ENCODE assay signal across 9 cellular contexts in the genomic region with DNA sequence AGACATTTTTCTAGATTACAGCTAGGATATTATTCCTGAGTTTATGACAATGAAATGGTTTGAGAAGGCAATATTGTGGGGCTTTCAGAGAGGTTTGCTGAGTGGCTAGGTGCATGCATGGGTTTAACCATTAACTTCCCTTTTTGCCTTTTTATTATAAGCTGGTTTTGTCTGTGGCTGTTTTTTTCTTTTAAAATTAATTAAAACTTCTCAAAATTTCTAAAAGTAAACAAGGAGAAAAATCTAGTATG.
DNase-seq lines count a peak whose midpoint lies in the region; ATAC-seq and TF ChIP-seq lines count a peak whose summit lies in the region.
"Had no signal": no experiment of that assay in that cellular context is flagged by ENCODE, and none has a peak within 500 bp of the region (broad histone marks: within the 10 kb centered on the region; RNA-seq: fewer than 3 reads in every experiment).

No MANE protein-coding gene starts in this region.

- H3K36me3 ChIP-seq in Peyer's patch: no peaks in the 10 kb centered on the region

- H3K4me3 ChIP-seq in Peyer's patch (peak overlapping the region; percentile 35 to 51 (median 45)), fibroblast of the aortic adventitia (ENCODE audit: low read depth, low read length) (peak overlapping the region; percentile 39)

- peak overlapping the region; percentile 97 for H3K4me3 Mint-ChIP-seq in activated CD4-positive, alpha-beta T cell treated with anti-CD3 and anti-CD28 coated beads for 36 hours
- H3K4me3 Mint-ChIP-seq in stimulated activated naive B cell treated with anti-CD40 and anti-IgM and Interleukin-4, amounts not matched to agents 10 μg/mL and 1 μg/mL and 100 μg/mL, for 72 hours: peak overlapping the region; percentile 90 to 96
- H3K4me3 Mint-ChIP-seq: neural crest cell had no signal

- no peaks in the 10 kb centered on the region for H3K9me3 ChIP-seq in Peyer's patch

- H3K27me3 Mint-ChIP-seq in activated CD4-positive, alpha-beta T cell treated with anti-CD3 and anti-CD28 coated beads for 36 hours: no peaks in the 10 kb centered on the region
- no peaks in the 10 kb centered on the region for H3K27me3 Mint-ChIP-seq in stimulated activated naive B cell treated with anti-CD40 and anti-IgM and Interleukin-4, amounts not matched to agents 10 μg/mL and 1 μg/mL and 100 μg/mL, for 72 hours

- POLR2A ChIA-PET in activated CD4-positive, alpha-beta T cell treated with anti-CD3 and anti-CD28 coated beads for 36 hours (lab: Charles Lee): interaction anchor here (0.6 to 2.0 kb wide), 4 partner anchors 11 to 213 kb away, joined by 4 to 9 read pairs (median 4); no protein-coding TSS in a partner anchor

- H3K4me1 Mint-ChIP-seq in activated CD4-positive, alpha-beta T cell treated with anti-CD3 and anti-CD28 coated beads for 36 hours: peaks cover 48% of the 10 kb centered on the region
- peaks cover 30 to 59% of the 10 kb centered on the region in 2 donors for H3K4me1 Mint-ChIP-seq in stimulated activated naive B cell treated with anti-CD40 and anti-IgM and Interleukin-4, amounts not matched to agents 10 μg/mL and 1 μg/mL and 100 μg/mL, for 72 hours

- H3K36me3 Mint-ChIP-seq in activated CD4-positive, alpha-beta T cell treated with anti-CD3 and anti-CD28 coated beads for 36 hours (ENCODE audit: low read depth): no peaks in the 10 kb centered on the region
- peaks cover 27 to 39% of the 10 kb centered on the region in 2 donors for H3K36me3 Mint-ChIP-seq in stimulated activated naive B cell treated with anti-CD40 and anti-IgM and Interleukin-4, amounts not matched to agents 10 μg/mL and 1 μg/mL and 100 μg/mL, for 72 hours

- TF ChIP-seq CTCF in Peyer's patch (IDR thresholded peaks at IDR 0.05) (no peak), fibroblast of the aortic adventitia (IDR thresholded peaks at IDR 0.05; ENCODE audit: insufficient read depth, low read length) (no peak)

- DNase-seq in activated CD4-positive, alpha-beta T cell treated with anti-CD3 and anti-CD28 coated beads for 36 hours: no peak
- no peak for DNase-seq in activated CD4-positive, alpha-beta T cell treated with anti-CD3 and anti-CD28 coated beads for 4 hours
- DNase-seq in Peyer's patch (no peak), fibroblast of the aortic adventitia (ENCODE audit: low read depth) (no peak), NCI-H2227 (lab: John Stamatoyannopoulos, UW; ENCODE audit: unreplicated experiment) (no peak), kidney glomerular epithelial cell (lab: John Stamatoyannopoulos, UW) (no peak)
- DNase-seq in stimulated activated naive B cell treated with anti-CD40 and anti-IgM and Interleukin-4, amounts not matched to agents 10 μg/mL and 1 μg/mL and 100 μg/mL, for 72 hours: no peak

- no peak for ATAC-seq in activated CD4-positive, alpha-beta T cell treated with anti-CD3 and anti-CD28 coated beads for 36 hours
- peak; percentile 3 to 4 for ATAC-seq in stimulated activated naive B cell treated with anti-CD40 and anti-IgM and Interleukin-4, amounts not matched to agents 10 μg/mL and 1 μg/mL and 100 μg/mL, for 72 hours (replicated peaks)
- no peak for ATAC-seq in HG03565 (IDR thresholded peaks at IDR 0.05; ENCODE audit: unreplicated experiment)

- H3K9me3 Mint-ChIP-seq in activated CD4-positive, alpha-beta T cell treated with anti-CD3 and anti-CD28 coated beads for 36 hours (ENCODE audit: low read depth): no peaks in the 10 kb centered on the region
- H3K9me3 Mint-ChIP-seq in stimulated activated naive B cell treated with anti-CD40 and anti-IgM and Interleukin-4, amounts not matched to agents 10 μg/mL and 1 μg/mL and 100 μg/mL, for 72 hours: no peaks in the 10 kb centered on the region
- H3K9me3 Mint-ChIP-seq: neural crest cell had no signal

- no peaks in the 10 kb centered on the region for H3K27me3 ChIP-seq in Peyer's patch

- TF ChIP-seq POLR2A in Peyer's patch (IDR thresholded peaks at IDR 0.05): no peak

- H3K27ac ChIP-seq in Peyer's patch: peak overlapping the region; percentile 74 to 83 (median 79)

- intact Hi-C loops in activated CD4-positive, alpha-beta T cell treated with anti-CD3 and anti-CD28 coated beads for 36 hours (cut with DNase I, micrococcal nuclease): loop anchor here (2.0 to 10.0 kb wide), 12 partner anchors 61 to 1884 kb away; partner anchors contain the start of genes BCAT1 (in 1 of the 2), DNAI7 (in 1 of the 2), ETFRF1 (in 1 of the 2) and FGFR1OP2 (in 1 of the 2)

- CTCF ChIA-PET in activated CD4-positive, alpha-beta T cell treated with anti-CD3 and anti-CD28 coated beads for 36 hours (lab: Charles Lee): interaction anchor here (0.5 to 2.0 kb wide), 6 partner anchors 14 to 335 kb away, joined by 3 to 6 read pairs (median 4); no protein-coding TSS in a partner anchor

- H3K27ac Mint-ChIP-seq in activated CD4-positive, alpha-beta T cell treated with anti-CD3 and anti-CD28 coated beads for 36 hours: peak overlapping the region; percentile 98
- peak overlapping the region; percentile 99 for H3K27ac Mint-ChIP-seq in stimulated activated naive B cell treated with anti-CD40 and anti-IgM and Interleukin-4, amounts not matched to agents 10 μg/mL and 1 μg/mL and 100 μg/mL, for 72 hours

- H3K4me1 ChIP-seq in Peyer's patch: peaks cover 0 to 5% (median 0%) of the 10 kb centered on the region in 4 donors

Comparison
In these comparisons a context has a peak if more than half of its experiments do, and no peak if none do; other contexts are left out.
1. ATAC-seq: peak in stimulated activated naive B cell treated with anti-CD40 and anti-IgM and Interleukin-4, amounts not matched to agents 10 μg/mL and 1 μg/mL and 100 μg/mL, for 72 hours (2 of 2); none in activated CD4-positive, alpha-beta T cell treated with anti-CD3 and anti-CD28 coated beads for 36 hours (single experiment) and HG03565 (single experiment).